In the genomic region with DNA sequence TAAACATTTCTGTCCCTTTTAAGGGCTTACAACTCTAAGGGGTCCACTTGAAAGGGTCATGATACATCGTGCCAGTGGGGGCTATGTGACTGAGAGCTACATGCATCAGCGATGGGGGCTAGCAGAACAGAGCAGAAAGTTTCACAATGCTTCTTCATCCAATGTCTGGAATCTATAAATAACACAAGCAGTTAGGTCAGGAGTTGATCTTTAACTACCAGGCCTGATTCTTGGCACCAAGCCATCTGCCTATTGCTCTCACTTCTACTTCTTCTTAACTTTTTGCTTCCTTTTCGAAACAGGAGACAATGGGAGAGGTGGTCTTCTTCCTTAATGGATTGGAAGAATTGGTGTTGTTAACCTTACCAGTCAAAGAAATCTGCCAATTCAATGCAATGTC, we compare ENCODE assay signal across 17 cellular contexts.
"Had no signal": no experiment of that assay in that cellular context is flagged by ENCODE, and none has a peak within 500 bp of the region (broad histone marks: within the 10 kb centered on the region; RNA-seq: fewer than 3 reads in every experiment).

No MANE protein-coding gene starts in this region.

- H3K27me3 ChIP-seq: breast epithelium, right lobe of liver, tibial nerve, vagina had no signal

- H3K27ac ChIP-seq: breast epithelium, right lobe of liver, tibial nerve, vagina, WERI-Rb-1 had no signal

- H3K4me1 ChIP-seq: breast epithelium, right lobe of liver, tibial nerve, vagina had no signal

- H3K9me3 ChIP-seq: breast epithelium, right lobe of liver, vagina had no signal

- ATAC-seq: activated CD4-positive, alpha-beta T cell treated with anti-CD3 and anti-CD28 coated beads for 36 hours; activated T-cell treated with anti-CD3 and anti-CD28 coated beads, Interleukin-2, amount 50 U/mL, for 72 hours; left colon; mucosa of descending colon; naive thymus-derived CD8-positive, alpha-beta T cell; stimulated activated naive B cell treated with anti-CD40 and anti-IgM and Interleukin-4, amounts not matched to agents 10 μg/mL and 1 μg/mL and 100 μg/mL, for 72 hours had no signal

- DNase-seq: activated CD4-positive, alpha-beta memory T cell treated with anti-CD3 and anti-CD28 coated beads, Interleukin-2, amount 10 ng/mL, durations not matched to agents 7 days and 5 days; activated CD4-positive, alpha-beta T cell treated with anti-CD3 and anti-CD28 coated beads for 36 hours; activated T-cell treated with anti-CD3 and anti-CD28 coated beads, Interleukin-2, amount 50 U/mL, for 72 hours; aorta; dermis blood vessel endothelial cell; endodermal cell; left colon; mucosa of descending colon; naive thymus-derived CD8-positive, alpha-beta T cell; right lobe of liver; stimulated activated CD4-positive, alpha-beta T cell treated with anti-CD3 and anti-CD28 coated beads, Interleukin-2, amount 100 ng/mL, for 24 hours; stimulated activated naive B cell treated with anti-CD40 and anti-IgM and Interleukin-4, amounts not matched to agents 10 μg/mL and 1 μg/mL and 100 μg/mL, for 72 hours; WERI-Rb-1 had no signal

- H3K4me3 ChIP-seq: breast epithelium, lung, mucosa of descending colon, right lobe of liver, tibial nerve, vagina had no signal

- H3K36me3 ChIP-seq: breast epithelium, right lobe of liver, tibial nerve, vagina, WERI-Rb-1 had no signal
